Comparison of ENCODE assay signal across 19 cellular contexts in genomic region chr1:61320575-61320974, GRCh38.
"Had no signal": no experiment of that assay in that cellular context is flagged by ENCODE, and none has a peak within 500 bp of the region (broad histone marks: within the 10 kb centered on the region; RNA-seq: fewer than 3 reads in every experiment).

No MANE protein-coding gene starts in this region.

- H3K27ac Mint-ChIP-seq: activated naive CD8-positive, alpha-beta T cell; dendritic cell treated with granulocyte-macrophage colony-stimulating factor and Interleukin-4, amounts not matched to agents 40 ng/mL and 50 ng/mL, for 4 days had no signal

- H3K36me3 Mint-ChIP-seq: activated naive CD8-positive, alpha-beta T cell had no signal

- H3K36me3 ChIP-seq: lower lobe of right lung, right lobe of liver, stomach, upper lobe of left lung had no signal

- H3K9me3 Mint-ChIP-seq: activated T-helper 1 cell treated with anti-CD3 and anti-CD28 coated beads, Interleukin-12 subunit alpha, Interleukin-12 subunit beta, Interleukin-2, Interleukin-4 antibody, amounts not matched to agents 30 ng/mL and 10 ng/mL and 1 ng/mL, durations not matched to agents 14 hours and 24 hours and 36 hours; dendritic cell treated with granulocyte-macrophage colony-stimulating factor and Interleukin-4, amounts not matched to agents 40 ng/mL and 50 ng/mL, for 4 days; mesothelial cell of epicardium; natural killer cell treated with Interleukin-12 subunit alpha and Interleukin-12 subunit beta and Interleukin-15 and Interleukin-18, amount 100 ng/mL, for 72 hours; T-helper 1 cell treated with Interleukin-12 subunit alpha and Interleukin-12 subunit beta and Interleukin-4 antibody, amounts not matched to agents 30 μg/mL and 1 μg/mL, for 36 hours had no signal

- H2AFZ ChIP-seq: parathyroid adenoma had no signal

- H3K27ac ChIP-seq: lower lobe of right lung, parathyroid adenoma, testis had no signal

- H3K4me3 Mint-ChIP-seq: activated naive CD8-positive, alpha-beta T cell; activated T-helper 1 cell treated with anti-CD3 and anti-CD28 coated beads, Interleukin-12 subunit alpha, Interleukin-12 subunit beta, Interleukin-2, Interleukin-4 antibody, amounts not matched to agents 30 ng/mL and 10 ng/mL and 1 ng/mL, durations not matched to agents 14 hours and 24 hours and 36 hours; dendritic cell treated with granulocyte-macrophage colony-stimulating factor and Interleukin-4, amounts not matched to agents 40 ng/mL and 50 ng/mL, for 4 days; mesothelial cell of epicardium; natural killer cell treated with Interleukin-12 subunit alpha and Interleukin-12 subunit beta and Interleukin-15 and Interleukin-18, amount 100 ng/mL, for 72 hours; T-helper 1 cell treated with Interleukin-12 subunit alpha and Interleukin-12 subunit beta and Interleukin-4 antibody, amounts not matched to agents 30 μg/mL and 1 μg/mL, for 36 hours had no signal

- H3K9me3 ChIP-seq: lower lobe of right lung, right lobe of liver, stomach, testis, upper lobe of left lung had no signal

- H3K4me3 ChIP-seq: lower lobe of right lung, right lobe of liver, stomach, testis, upper lobe of left lung had no signal

- ATAC-seq: esophagus mucosa; natural killer cell treated with Interleukin-12 subunit alpha and Interleukin-12 subunit beta and Interleukin-15 and Interleukin-18, amount 100 ng/mL, for 72 hours had no signal

- H3K27me3 Mint-ChIP-seq: activated naive CD8-positive, alpha-beta T cell; dendritic cell treated with granulocyte-macrophage colony-stimulating factor and Interleukin-4, amounts not matched to agents 40 ng/mL and 50 ng/mL, for 4 days had no signal

- H3K9ac ChIP-seq: parathyroid adenoma had no signal

- H3K79me2 ChIP-seq: parathyroid adenoma had no signal

- DNase-seq: activated CD4-positive, alpha-beta T cell treated with anti-CD3 and anti-CD28 coated beads, Interleukin-2, amount 50 U/mL, for 1 hour; activated CD4-positive, CD25-positive, alpha-beta regulatory T cell treated with anti-CD3 and anti-CD28 coated beads, Interleukin-2, amount 50 U/mL, for 72 hours; activated T-cell treated with anti-CD3 and anti-CD28 coated beads for 4 hours; effector CD8-positive, alpha-beta T cell; lower lobe of right lung; stimulated activated CD4-positive, alpha-beta T cell treated with anti-CD3 and anti-CD28 coated beads, Interleukin-15, amount 100 ng/mL, for 24 hours; stimulated activated CD4-positive, alpha-beta T cell treated with anti-CD3 and anti-CD28 coated beads, Interleukin-2, amount 100 ng/mL, for 48 hours; stomach; testis; upper lobe of left lung had no signal

- H3K27me3 ChIP-seq: right lobe of liver, stomach, testis, upper lobe of left lung had no signal
